ENCODE assay signal across 36 cellular contexts in the genomic region with DNA sequence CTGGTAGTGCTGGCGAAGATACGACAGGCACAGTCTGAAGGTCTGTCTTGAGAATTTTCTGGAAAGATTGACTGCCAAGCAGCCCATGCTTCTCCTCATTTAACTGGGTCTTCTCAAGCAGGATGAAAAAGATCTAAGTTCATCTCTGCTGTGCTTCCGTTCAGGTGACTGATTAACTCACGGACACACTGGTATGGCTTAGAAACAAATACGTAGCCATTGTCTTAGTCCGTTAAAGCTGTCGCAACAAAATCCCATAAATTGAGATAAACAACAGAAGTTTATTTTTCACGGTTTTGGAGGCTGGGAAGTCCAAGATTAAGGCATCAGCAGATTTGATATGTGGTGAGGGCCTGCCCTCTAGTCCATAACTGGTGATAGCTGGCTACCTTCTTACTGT. TPM values are rescaled to one million over a fixed set of nuclear protein-coding genes. Genes with fewer than 3 reads are reported as not detected.
"Had no signal": no experiment of that assay in that cellular context is flagged by ENCODE, and none has a peak within 500 bp of the region (broad histone marks: within the 10 kb centered on the region; RNA-seq: fewer than 3 reads in every experiment).

No MANE protein-coding gene starts in this region.

- H3K27me3 ChIP-seq: heart left ventricle, left lung, ovary, stomach, thyroid gland had no signal

- H3K36me3 ChIP-seq: esophagus muscularis mucosa, gastroesophageal sphincter, heart left ventricle, left lung, ovary, stomach, thyroid gland had no signal

- DNase-seq: cortex of kidney; effector CD4-positive, alpha-beta T cell; foreskin keratinocyte; heart left ventricle; hippocampal formation; left cardiac atrium; left lung; mesendoderm; midbrain; naive thymus-derived CD8-positive, alpha-beta T cell; occipital lobe; ovary; posterior cingulate gyrus; stimulated activated CD4-positive, alpha-beta T cell treated with anti-CD3 and anti-CD28 coated beads, Interleukin-2, amount 100 ng/mL, for 24 hours; stimulated activated CD4-positive, alpha-beta T cell treated with anti-CD3 and anti-CD28 coated beads, Interleukin-4, amount 100 ng/mL, for 24 hours; stimulated activated naive CD4-positive, alpha-beta T cell treated with Interleukin-2 at 50 U/mL for 16 hours; stomach; thyroid gland had no signal

- H3K27me3 Mint-ChIP-seq: central memory CD8-positive, alpha-beta T cell; naive thymus-derived CD8-positive, alpha-beta T cell had no signal

- H3K4me3 ChIP-seq: esophagus muscularis mucosa, gastroesophageal sphincter, heart left ventricle, left lung, ovary, stomach, thyroid gland had no signal

- H3K27ac ChIP-seq: esophagus muscularis mucosa, foreskin keratinocyte, gastroesophageal sphincter, heart left ventricle, left lung, ovary, stomach, thyroid gland had no signal

- H3K4me1 ChIP-seq: foreskin keratinocyte, left lung, thyroid gland had no signal

- H3K4me3 Mint-ChIP-seq: central memory CD8-positive, alpha-beta T cell; naive thymus-derived CD8-positive, alpha-beta T cell; stimulated activated effector memory CD8-positive, alpha-beta T cell treated with anti-CD3 and anti-CD28 coated beads, Interleukin-12 subunit alpha, Interleukin-12 subunit beta, amount 100 ng/mL, for 72 hours; type B pancreatic cell had no signal

- H3K27ac Mint-ChIP-seq: naive thymus-derived CD8-positive, alpha-beta T cell; stimulated activated effector memory CD8-positive, alpha-beta T cell treated with anti-CD3 and anti-CD28 coated beads, Interleukin-12 subunit alpha, Interleukin-12 subunit beta, amount 100 ng/mL, for 72 hours; type B pancreatic cell had no signal

- H3K36me3 Mint-ChIP-seq: naive thymus-derived CD8-positive, alpha-beta T cell; stimulated activated effector memory CD8-positive, alpha-beta T cell treated with anti-CD3 and anti-CD28 coated beads, Interleukin-12 subunit alpha, Interleukin-12 subunit beta, amount 100 ng/mL, for 72 hours; type B pancreatic cell had no signal

- H3K4me1 Mint-ChIP-seq: central memory CD8-positive, alpha-beta T cell; stimulated activated effector memory CD8-positive, alpha-beta T cell treated with anti-CD3 and anti-CD28 coated beads, Interleukin-12 subunit alpha, Interleukin-12 subunit beta, amount 100 ng/mL, for 72 hours had no signal

- ATAC-seq: foreskin keratinocyte; gastroesophageal sphincter; heart left ventricle; left cardiac atrium; left lung; naive thymus-derived CD8-positive, alpha-beta T cell; sciatic nerve; stimulated activated effector memory CD8-positive, alpha-beta T cell treated with anti-CD3 and anti-CD28 coated beads, Interleukin-12 subunit alpha, Interleukin-12 subunit beta, amount 100 ng/mL, for 72 hours had no signal

- H3K9me3 ChIP-seq: esophagus muscularis mucosa, gastroesophageal sphincter, heart left ventricle, left lung, ovary, stomach, thyroid gland had no signal

- H3K9me3 Mint-ChIP-seq: central memory CD8-positive, alpha-beta T cell; naive thymus-derived CD8-positive, alpha-beta T cell; stimulated activated effector memory CD8-positive, alpha-beta T cell treated with anti-CD3 and anti-CD28 coated beads, Interleukin-12 subunit alpha, Interleukin-12 subunit beta, amount 100 ng/mL, for 72 hours; type B pancreatic cell had no signal

RNA-seq across cellular contexts. Expression of gene SPINK2, which starts 39.5 kb away (rescaled TPM):
- total RNA-seq: dermis microvascular lymphatic vessel endothelial cell, epithelial cell of proximal tubule, esophagus muscularis mucosa, fibroblast of lung, foreskin keratinocyte, gastroesophageal sphincter, heart left ventricle, kidney epithelial cell, lower leg skin, lung microvascular endothelial cell, myocyte, occipital lobe, pulmonary artery endothelial cell, sciatic nerve, subcutaneous adipose tissue, temporal lobe, urinary bladder had no signal
- polyA plus RNA-seq: endothelial cell of umbilical vein, fibroblast of lung, foreskin keratinocyte, heart left ventricle had no signal
